Comparison of ENCODE assay signal across 13 cellular contexts in genomic region chr10:122475581-122475980, GRCh38. TPM values are rescaled to one million over a fixed set of nuclear protein-coding genes. Genes with fewer than 3 reads are reported as not detected.
DNase-seq lines count a peak whose midpoint lies in the region; ATAC-seq and TF ChIP-seq lines count a peak whose summit lies in the region.
"Had no signal": no experiment of that assay in that cellular context is flagged by ENCODE, and none has a peak within 500 bp of the region (broad histone marks: within the 10 kb centered on the region; RNA-seq: fewer than 3 reads in every experiment).

No MANE protein-coding gene starts in this region.

- H3K79me1 ChIP-seq in H9 (ENCODE audit: insufficient read depth, low read depth, low read length, poor library complexity, severe bottlenecking), result no peaks in the 10 kb centered on the region

- H3T11ph ChIP-seq in H9 (ENCODE audit: low read length), result no peak overlapping the region

- no peak for ATAC-seq in GM21526 (IDR thresholded peaks at IDR 0.05; ENCODE audit: low FRiP score, unreplicated experiment)
- ATAC-seq in GM19463 (IDR thresholded peaks at IDR 0.05; ENCODE audit: unreplicated experiment), result no peak

- H3K27ac ChIP-seq in H9 (ENCODE audit: insufficient read length, low read depth, low read length) (no peak overlapping the region), smooth muscle cell (ENCODE audit: low read depth) (peak overlapping the region; percentile 82)

- H2AFZ ChIP-seq in H9 (ENCODE audit: low read length) (no peak overlapping the region), smooth muscle cell (ENCODE audit: low read depth) (no peak overlapping the region)

- H4K5ac ChIP-seq in H9 (ENCODE audit: insufficient read length, low read depth, low read length), result no peak overlapping the region

- no peak overlapping the region for H4K91ac ChIP-seq in H9 (ENCODE audit: insufficient read length, low read depth, low read length)

- no peak for DNase-seq in H9
- DNase-seq in chondrocyte (ENCODE audit: low spot score), result no peak
- DNase-seq in islet precursor cell, result peak; percentile 99
- no peak for DNase-seq in smooth muscle cell (lab: John Stamatoyannopoulos, UW; ENCODE audit: unreplicated experiment)
- no peak for DNase-seq in DMS153 treated with DMSO at 0.1 percent for 48 hours (lab: John Stamatoyannopoulos, UW; ENCODE audit: unreplicated experiment)
- no peak for DNase-seq in activated T-cell treated with anti-CD3 and anti-CD28 coated beads for 4 hours
- DNase-seq: activated CD4-positive, alpha-beta T cell treated with anti-CD3 and anti-CD28 coated beads for 48 hours; activated gamma-delta T cell; MV-4-11; spleen had no signal

- H4K8ac ChIP-seq in H9 (replicated peaks; ENCODE audit: insufficient read length, low read depth, low read length), result no peak overlapping the region

- no peaks in the 10 kb centered on the region; a peak in 1 of 5 replicates for H3K9me3 Mint-ChIP-seq in H9
- no peaks in the 10 kb centered on the region for H3K9me3 Mint-ChIP-seq in chondrocyte (ENCODE audit: low read depth)
- H3K9me3 Mint-ChIP-seq: dendritic cell treated with granulocyte-macrophage colony-stimulating factor and Interleukin-4, amounts not matched to agents 40 ng/mL and 50 ng/mL, for 4 days had no signal

- peaks cover 6% of the 10 kb centered on the region for H3K27me3 Mint-ChIP-seq in H9 (ENCODE audit: low read depth)
- H3K27me3 Mint-ChIP-seq in chondrocyte (ENCODE audit: low read depth), result no peaks in the 10 kb centered on the region

- H2BK120ac ChIP-seq in H9 (ENCODE audit: low read depth, low read length, poor library complexity, severe bottlenecking), result no peak overlapping the region

- H3K27ac Mint-ChIP-seq in H9, result peak overlapping the region in 2 of 3 experiments; percentile 36 to 91; a peak in 2 of 7 replicates
- H3K27ac Mint-ChIP-seq in chondrocyte (ENCODE audit: unreplicated experiment), result peak overlapping the region; percentile 99
- H3K27ac Mint-ChIP-seq: dendritic cell treated with granulocyte-macrophage colony-stimulating factor and Interleukin-4, amounts not matched to agents 40 ng/mL and 50 ng/mL, for 4 days had no signal

- no peak overlapping the region for H2BK15ac ChIP-seq in H9 (ENCODE audit: low read depth, low read length)

- H3K23me2 ChIP-seq in H9 (ENCODE audit: insufficient read length, low read depth, low read length, poor library complexity, severe bottlenecking), result no peaks in the 10 kb centered on the region

- H4K20me1 ChIP-seq in H9 (ENCODE audit: control insufficient read depth, insufficient read depth, insufficient read length), result no peaks in the 10 kb centered on the region
- H4K20me1 ChIP-seq in smooth muscle cell (ENCODE audit: low read depth), result no peaks in the 10 kb centered on the region

- no peaks in the 10 kb centered on the region for H3K27me3 ChIP-seq in H9 (ENCODE audit: insufficient read depth, low read length)
- no peaks in the 10 kb centered on the region for H3K27me3 ChIP-seq in smooth muscle cell (ENCODE audit: low read depth)

- H3K18ac ChIP-seq in H9 (ENCODE audit: insufficient read length, low read depth, low read length), result no peak overlapping the region

- peak overlapping the region in 1 of 2 experiments; percentile 19; a peak in 1 of 5 replicates for H3K4me3 Mint-ChIP-seq in H9
- peak overlapping the region; percentile 57 for H3K4me3 Mint-ChIP-seq in chondrocyte (ENCODE audit: unreplicated experiment)
- H3K4me3 Mint-ChIP-seq: dendritic cell treated with granulocyte-macrophage colony-stimulating factor and Interleukin-4, amounts not matched to agents 40 ng/mL and 50 ng/mL, for 4 days had no signal

- H2AK5ac ChIP-seq in H9 (ENCODE audit: insufficient read length, low read length), result no peak overlapping the region

- no peak overlapping the region for H3K4me3 ChIP-seq in smooth muscle cell
- H3K4me3 ChIP-seq: spleen had no signal

- TF ChIP-seq CTCF in H9 (conservative IDR thresholded peaks at IDR 0.05) (no peak), chondrocyte (IDR thresholded peaks at IDR 0.05) (no peak), smooth muscle cell (IDR thresholded peaks at IDR 0.05; ENCODE audit: borderline replicate concordance, insufficient read depth, poor library complexity, severe bottlenecking) (no peak)

- H3K56ac ChIP-seq in H9 (ENCODE audit: insufficient read length, low read depth, low read length), result no peak overlapping the region

- peaks cover 0 to 2% (median 0%) of the 10 kb centered on the region in 3 experiments; a peak in 1 of 7 replicates for H3K36me3 Mint-ChIP-seq in H9 (ENCODE audit: insufficient read depth in 1 of 3, low read depth in 3 of 3)
- peaks cover 6% of the 10 kb centered on the region for H3K36me3 Mint-ChIP-seq in chondrocyte (ENCODE audit: low read depth)

- peaks cover 29% of the 10 kb centered on the region for H3F3A ChIP-seq in smooth muscle cell (ENCODE audit: low read depth)

- no peak overlapping the region for H2BK20ac ChIP-seq in H9 (ENCODE audit: low read depth, low read length, poor library complexity, severe bottlenecking)

- H3K9ac ChIP-seq in H9 (ENCODE audit: extremely low read depth, insufficient read length, low read length) (no peak overlapping the region), smooth muscle cell (ENCODE audit: low read depth) (no peak overlapping the region)

- H3K4me2 ChIP-seq in H9 (ENCODE audit: insufficient read depth, insufficient read length, low read length), result no peak overlapping the region
- H3K4me2 ChIP-seq in smooth muscle cell, result peak overlapping the region; percentile 79

- peaks cover 11% of the 10 kb centered on the region for H3K4me1 ChIP-seq in H9 (ENCODE audit: insufficient read depth, low read length)
- peaks cover 26% of the 10 kb centered on the region for H3K4me1 ChIP-seq in smooth muscle cell (ENCODE audit: low read depth)

- WGBS in H9 (ENCODE audit: extremely low coverage, insufficient read length, low lambda C conversion rate), result no CpG with 5 or more reads among the region's 11 CpGs
- WGBS in smooth muscle cell (ENCODE audit: low lambda C conversion rate), result 3% methylated on average over 11 of the region's 11 CpGs

- H2BK5ac ChIP-seq in H9 (ENCODE audit: insufficient read length, low read length), result no peak overlapping the region

- H2BK12ac ChIP-seq in H9 (ENCODE audit: insufficient read length, low read depth, low read length), result no peak overlapping the region

- no peak overlapping the region for H3K4ac ChIP-seq in H9 (ENCODE audit: low read depth, low read length)

- H3K4me1 Mint-ChIP-seq in H9 (peaks cover 49 to 55% of the 10 kb centered on the region in 2 experiments), chondrocyte (ENCODE audit: low read depth) (peaks cover 87% of the 10 kb centered on the region)

- no peaks in the 10 kb centered on the region for H3K36me3 ChIP-seq in smooth muscle cell (ENCODE audit: low read depth)
- H3K36me3 ChIP-seq: spleen had no signal

- no peaks in the 10 kb centered on the region for H3K9me3 ChIP-seq in H9 (ENCODE audit: control insufficient read depth, low read depth, low read length)
- no peaks in the 10 kb centered on the region for H3K9me3 ChIP-seq in smooth muscle cell (replicated peaks; ENCODE audit: low read depth)
- H3K9me3 ChIP-seq: spleen had no signal

- H3K14ac ChIP-seq in H9 (ENCODE audit: insufficient read depth, low read length), result no peak overlapping the region

- no peaks in the 10 kb centered on the region for H3K79me2 ChIP-seq in H9 (ENCODE audit: insufficient read depth, low read length)
- peaks cover 24% of the 10 kb centered on the region for H3K79me2 ChIP-seq in smooth muscle cell (ENCODE audit: low read depth)

- H3K23ac ChIP-seq in H9 (ENCODE audit: insufficient read length, low read depth, low read length), result no peak overlapping the region

RNA-seq across cellular contexts. Expression of gene HTRA1, which starts 14.2 kb away (rescaled TPM):
- total RNA-seq in H9 (2021), result 11.1 TPM in 2 replicates
- 1,260 to 1,504 TPM (median 1,485 TPM) in 3 replicates for total RNA-seq in chondrocyte
- 175 and 197 TPM in 2 replicates for total RNA-seq in smooth muscle cell
- polyA plus RNA-seq in smooth muscle cell, result 170 and 257 TPM in 2 replicates

RNA-seq across cellular contexts. Expression of gene ARMS2, which starts 21.1 kb away (rescaled TPM):
- total RNA-seq in H9 (2021) (not detected in 2 replicates), chondrocyte (0.62 to 1.1 TPM in 2 of 3 replicates, not detected in the other), smooth muscle cell (not detected in 2 replicates)
- polyA plus RNA-seq in smooth muscle cell, result not detected in 2 replicates
- total RNA-seq: spleen had no signal
- polyA plus RNA-seq: spleen had no signal

Comparison
In these comparisons a context has a peak if more than half of its experiments do, and no peak if none do; other contexts are left out.
1. RNA of gene HTRA1, which starts 14.2 kb away (total RNA-seq): 1,260 to 1,504 TPM in chondrocyte and 175 to 197 TPM in smooth muscle cell; 11.1 TPM in H9; every median in the first group is over 10 times any median in the second.